ENCODE assay signal across 1 cellular context in genomic region chr20:41553142-41553879, GRCh38.
TF ChIP-seq lines count a peak whose summit lies in the region.

No MANE protein-coding gene starts in this region.

TF ChIP-seq in GM12878, 131 proteins besides CTCF, POLR2A, EP300 and RAD21 (continued from another document):
- TF ChIP-seq MLLT1 (IDR thresholded peaks at IDR 0.05): peak; percentile 88
- peak; percentile 48; the same call in 1 of the 2 replicates for TF ChIP-seq RELB (IDR thresholded peaks at IDR 0.05; ENCODE audit: low read depth)
